8 cellular contexts compared by ENCODE assay signal in the genomic region with DNA sequence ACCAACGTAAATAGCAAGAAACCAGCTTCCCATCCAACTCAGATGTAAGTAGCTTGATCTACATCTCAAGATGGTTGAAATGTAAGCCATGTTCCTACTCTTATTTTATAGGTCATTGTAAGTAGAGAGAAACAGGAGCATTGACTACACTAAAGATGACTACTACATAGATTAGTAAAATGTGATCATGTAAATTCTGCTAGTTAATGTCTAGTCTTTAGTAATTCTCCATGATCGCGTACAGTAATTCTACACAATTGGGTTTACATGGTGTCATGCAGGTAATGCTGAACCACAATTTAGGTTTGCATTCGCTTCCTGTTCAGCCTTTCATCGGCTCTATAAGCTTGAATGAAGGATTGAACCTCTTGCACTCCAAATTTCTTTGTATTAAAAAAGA. TPM values are rescaled to one million over a fixed set of nuclear protein-coding genes. Genes with fewer than 3 reads are reported as not detected.
"Had no signal": no experiment of that assay in that cellular context is flagged by ENCODE, and none has a peak within 500 bp of the region (broad histone marks: within the 10 kb centered on the region; RNA-seq: fewer than 3 reads in every experiment).

No MANE protein-coding gene starts in this region.

- H3K36me3 Mint-ChIP-seq: IgD-negative memory B cell had no signal

- H3K27ac Mint-ChIP-seq: HFFc6, IgD-negative memory B cell had no signal

- FAIRE-seq: HepG2 had no signal

- H3K27ac ChIP-seq: GM23248, HL-60 had no signal

- H3K9ac ChIP-seq: GM23248 had no signal

- H3K4me3 Mint-ChIP-seq: HFFc6, IgD-negative memory B cell had no signal

- H3K4me3 ChIP-seq: GM23248, HAP-1 had no signal

- H3K4me1 ChIP-seq: HAP-1 had no signal

- DNase-seq: GM23248, H7, HFFc6 had no signal

- H2AFZ ChIP-seq: GM23248 had no signal

- ATAC-seq: HCT116, HepG2 had no signal

- H3K36me3 ChIP-seq: HAP-1 had no signal

- H3K9me3 ChIP-seq: HAP-1 had no signal

- H3K9me3 Mint-ChIP-seq: HFFc6, IgD-negative memory B cell had no signal

RNA-seq across cellular contexts. Expression of gene SFMBT2, which starts 14.9 kb away (rescaled TPM):
- polyA plus RNA-seq: GM23248 had no signal
